Comparison of ENCODE assay signal across 1 cellular context in genomic region chr1:152946651-152947256, GRCh38.
TF ChIP-seq lines count a peak whose summit lies in the region.

A gene with protein sequence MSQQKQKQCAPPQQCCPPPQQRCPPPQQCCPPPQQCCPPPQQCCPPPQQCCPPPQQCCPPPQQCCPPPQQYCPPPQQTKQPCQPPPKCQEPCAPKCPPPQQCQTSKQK (plus strand): TSS chr1:152947206. CDS start chr1:152948555, 1,349 bp downstream.

TF ChIP-seq in H1, 55 proteins besides CTCF, POLR2A, EP300 and RAD21:
- no peak for TF ChIP-seq RNF2 (IDR thresholded peaks at IDR 0.05; ENCODE audit: borderline replicate concordance, low read depth, low read length, missing control alignments, poor library complexity, severe bottlenecking)
- TF ChIP-seq EGR1 (IDR thresholded peaks at IDR 0.05; ENCODE audit: borderline replicate concordance, low read depth, low read length), result no peak
- TF ChIP-seq KDM4A (IDR thresholded peaks at IDR 0.05; ENCODE audit: low read depth, low read length, severe bottlenecking), result no peak
- no peak for TF ChIP-seq POU5F1 (IDR thresholded peaks at IDR 0.05; ENCODE audit: low read depth, low read length)
- no peak for TF ChIP-seq CHD2 (IDR thresholded peaks at IDR 0.05; ENCODE audit: low read length)
- TF ChIP-seq GABPA (IDR thresholded peaks at IDR 0.05; ENCODE audit: borderline replicate concordance, insufficient read depth, low read length), result no peak
- TF ChIP-seq KDM5A (IDR thresholded peaks at IDR 0.05; ENCODE audit: low read length), result no peak
- TF ChIP-seq NANOG (IDR thresholded peaks at IDR 0.05; ENCODE audit: insufficient read depth, low read depth, low read length, poor library complexity, severe bottlenecking), result no peak
TF ChIP-seq in H1: peak in this region for 0.
